2 cellular contexts compared by ENCODE assay signal in genomic region chr6:34875292-34876213, GRCh38.
TF ChIP-seq lines count a peak whose summit lies in the region.

No MANE protein-coding gene starts in this region.

TF ChIP-seq in A549, 52 proteins besides CTCF, POLR2A, EP300 and RAD21:
- peak; percentile 26 for TF ChIP-seq MAFK (IDR thresholded peaks at IDR 0.05; ENCODE audit: partially characterized antibody)
- TF ChIP-seq JUN (IDR thresholded peaks at IDR 0.05) = no peak
- no peak for TF ChIP-seq PHF8 (IDR thresholded peaks at IDR 0.05; ENCODE audit: borderline replicate concordance, low read depth)

TF ChIP-seq in IMR-90, 13 proteins besides CTCF, POLR2A, EP300 and RAD21:
- no peak for TF ChIP-seq SMC3 (IDR thresholded peaks at IDR 0.05; ENCODE audit: low read depth, low read length)
- 0 out of 2 replicates have a peak, but pooled peaks have one; percentile 21 for TF ChIP-seq MAFK (IDR thresholded peaks at IDR 0.05; ENCODE audit: low read depth, low read length)
TF ChIP-seq in IMR-90: peak in this region for 1.
